In genomic region chr16:81096715-81097208, GRCh38 we compare ENCODE assay signal across 8 cellular contexts. TPM values are rescaled to one million over a fixed set of nuclear protein-coding genes. Genes with fewer than 3 reads are reported as not detected.
DNase-seq lines count a peak whose midpoint lies in the region; ATAC-seq and TF ChIP-seq lines count a peak whose summit lies in the region.

No MANE protein-coding gene starts in this region.

- TF ChIP-seq CTCF in Caco-2 (IDR thresholded peaks at IDR 0.05; ENCODE audit: insufficient read depth in 1 of 2, low read depth in 1 of 2, low read length in 1 of 2, severe bottlenecking in 1 of 2, unreplicated experiment in 1 of 2) = no peak
- no peak for TF ChIP-seq CTCF in OCI-LY1 (IDR thresholded peaks at IDR 0.05; ENCODE audit: low read length)
- TF ChIP-seq CTCF in ovary (IDR thresholded peaks at IDR 0.05) = no peak

- POLR2A ChIA-PET in Caco-2 (lab: Charles Lee) = interaction anchor here (1.0 kb wide), 1 partner anchor 20 kb away, joined by 3 read pairs; the partner anchor contains the start of gene C16orf46

- H3K4me3 Mint-ChIP-seq in Caco-2 (ENCODE audit: unreplicated experiment) = peak overlapping the region; percentile 73
- H3K4me3 Mint-ChIP-seq in effector memory CD8-positive, alpha-beta T cell = peak overlapping the region; percentile 50 to 73

- H3K36me3 ChIP-seq in Caco-2 (ENCODE audit: control insufficient read depth, insufficient read depth, low read length) (no peaks in the 10 kb centered on the region), OCI-LY1 (ENCODE audit: insufficient read depth, low read length) (no peaks in the 10 kb centered on the region), ovary (no peaks in the 10 kb centered on the region)

- 0 out of 2 replicates have a peak, but pooled peaks cover 3% of the 10 kb centered on the region for H3K4me1 ChIP-seq in Caco-2
- H3K4me1 ChIP-seq in OCI-LY1 (ENCODE audit: insufficient read depth, low read length, severe bottlenecking) = peaks cover 36% of the 10 kb centered on the region
- H3K4me1 ChIP-seq in ovary (ENCODE audit: insufficient read depth) = peaks cover 2% of the 10 kb centered on the region

- no peak for DNase-seq in Caco-2
- no peak for DNase-seq in effector memory CD8-positive, alpha-beta T cell
- peak in 2 of 5 donors; percentile 30 to 37 for DNase-seq in ovary
- DNase-seq in NCI-H1105 treated with DMSO at 0.1 percent for 48 hours (lab: John Stamatoyannopoulos, UW) = no peak
- DNase-seq in G401 (ENCODE audit: low spot score) = no peak
- no peak for DNase-seq in SK-N-DZ (ENCODE audit: low spot score)

- H3K27me3 Mint-ChIP-seq in Caco-2 (ENCODE audit: insufficient read depth, unreplicated experiment) = no peaks in the 10 kb centered on the region
- H3K27me3 Mint-ChIP-seq in effector memory CD8-positive, alpha-beta T cell = peaks cover 0 to under 1% of the 10 kb centered on the region in 2 donors

- in situ Hi-C loops in G401 (cut with HindIII; ENCODE audit: low sequenced_read_pairs) = no loop called here

- 46 to 50% (median 49%) methylated on average over 8 of the region's 8 CpGs for WGBS in ovary, 3 donors

- intact Hi-C loops in Caco-2 (cut with micrococcal nuclease; ENCODE audit: unreplicated experiment) = loop anchor here (1.0 to 10.0 kb wide), 6 partner anchors 20 to 218 kb away; partner anchors contain the start of genes ATMIN, CENPN and GAN
- intact Hi-C loops in ovary (cut with DNase I) = loop anchor here in 1 of 4 donors (10.0 kb wide), 1 partner anchor 98 kb away; no protein-coding TSS in a partner anchor

- H3K9me3 ChIP-seq in Caco-2 = no peaks in the 10 kb centered on the region
- H3K9me3 ChIP-seq in OCI-LY1 (ENCODE audit: low read length) = 0 out of 2 replicates have a peak, but pooled peaks cover 2% of the 10 kb centered on the region
- H3K9me3 ChIP-seq in ovary = no peaks in the 10 kb centered on the region

- no peak for ATAC-seq in effector memory CD8-positive, alpha-beta T cell (replicated peaks)
- no peak for ATAC-seq in GM19395 (IDR thresholded peaks at IDR 0.05; ENCODE audit: unreplicated experiment)

- CTCF ChIA-PET in Caco-2 (lab: Charles Lee) = interaction anchor here (0.5 kb wide), 1 partner anchor 98 kb away, joined by 8 read pairs; no protein-coding TSS in a partner anchor

- peaks cover 7% of the 10 kb centered on the region for H3K36me3 Mint-ChIP-seq in Caco-2 (ENCODE audit: insufficient read depth, unreplicated experiment)
- H3K36me3 Mint-ChIP-seq in effector memory CD8-positive, alpha-beta T cell (ENCODE audit: insufficient read depth) = peaks cover 8% of the 10 kb centered on the region

- peaks cover 15% of the 10 kb centered on the region; the same call in 1 of the 2 replicates for H3K79me2 ChIP-seq in OCI-LY1 (ENCODE audit: insufficient read depth, low read length)

- peak overlapping the region; percentile 2; the same call in 1 of the 2 replicates for H2AFZ ChIP-seq in OCI-LY1 (ENCODE audit: low read length)

- H3K9me3 Mint-ChIP-seq in Caco-2 (ENCODE audit: unreplicated experiment) = no peaks in the 10 kb centered on the region
- H3K9me3 Mint-ChIP-seq in effector memory CD8-positive, alpha-beta T cell = peaks cover 0 to 2% of the 10 kb centered on the region in 2 donors

- no TSS peak for BruUV-seq in Caco-2 (replicated peaks; lab: Mats Ljungman, UMichigan)

- TF ChIP-seq POLR2A in ovary (IDR thresholded peaks at IDR 0.05) = no peak

- no peaks in the 10 kb centered on the region for H3F3A ChIP-seq in OCI-LY1 (ENCODE audit: insufficient read depth, low read length)

- no peaks in the 10 kb centered on the region for H3K9me2 ChIP-seq in OCI-LY1 (ENCODE audit: low read depth, low read length)

- H3K4me1 Mint-ChIP-seq in Caco-2 (ENCODE audit: low read depth, unreplicated experiment) = peaks cover 7% of the 10 kb centered on the region
- H3K4me1 Mint-ChIP-seq in effector memory CD8-positive, alpha-beta T cell (ENCODE audit: low read depth in 2 of 2) = peaks cover 4 to 6% of the 10 kb centered on the region in 2 donors

- peak overlapping the region; percentile 60 for H3K4me2 ChIP-seq in OCI-LY1 (ENCODE audit: low read length)

- peak overlapping the region; percentile 74 for H3K27ac Mint-ChIP-seq in Caco-2 (ENCODE audit: unreplicated experiment)
- peak overlapping the region in 1 of 2 donors; percentile 73 for H3K27ac Mint-ChIP-seq in effector memory CD8-positive, alpha-beta T cell

- H3K9ac ChIP-seq in OCI-LY1 (ENCODE audit: low read length) = peak overlapping the region; percentile 6; the same call in 1 of the 2 replicates

- H3K4me3 ChIP-seq in Caco-2 (ENCODE audit: low read depth, low read length) (peak overlapping the region; percentile 27), OCI-LY1 (ENCODE audit: low read depth, low read length, poor library complexity, severe bottlenecking) (peak overlapping the region; percentile 48), ovary (peak overlapping the region; percentile 26)

- no peak for TF ChIP-seq EP300 in ovary (IDR thresholded peaks at IDR 0.05)

- H3K27me3 ChIP-seq in Caco-2 (replicated peaks; ENCODE audit: control insufficient read depth, insufficient read depth, low read length) (no peaks in the 10 kb centered on the region), OCI-LY1 (ENCODE audit: insufficient read depth, low read length) (no peaks in the 10 kb centered on the region), ovary (no peaks in the 10 kb centered on the region)

- H3K27ac ChIP-seq in OCI-LY1 (ENCODE audit: low read depth, low read length, poor library complexity, severe bottlenecking) (peak overlapping the region; percentile 3), ovary (peak overlapping the region in 1 of 2 donors; percentile 18)

- no peaks in the 10 kb centered on the region for H4K20me1 ChIP-seq in OCI-LY1 (ENCODE audit: insufficient read depth, low read length)

RNA-seq across cellular contexts. Expression of gene GCSH, which starts 0.6 kb away (rescaled TPM):
- total RNA-seq in Caco-2 (2022) = 105 and 115 TPM in 2 replicates
- 10 to 100 TPM; 13.7 to 45.0 (median 26.2) TPM for total RNA-seq in ovary
- 10 to 100 TPM; 24.6 to 38.6 TPM for polyA plus RNA-seq in ovary
- 122 and 128 TPM in 2 replicates for total RNA-seq in G401 (2014; rRNA removed; shearing (Covaris generic))
- polyA plus RNA-seq in SK-N-DZ (2014; cell fraction: cytosol; rRNA removed) = 118 and 123 TPM in 2 replicates
- polyA plus RNA-seq in SK-N-DZ (2014; cell fraction: nucleus; rRNA removed) = 85.3 and 115 TPM in 2 replicates

RNA-seq across cellular contexts. Expression of gene C16orf46, which starts 19.7 kb away (rescaled TPM):
- total RNA-seq in Caco-2 (2022) (0.70 and 0.95 TPM in 2 replicates), ovary (1 to 10 TPM in 4 of 7 donors, under 1 TPM in 2, not detected in 1; 0.36 to 3.8 (median 1.1) TPM)
- polyA plus RNA-seq in ovary = under 1 TPM; 0.37 to 0.44 TPM
- total RNA-seq in G401 (2014; rRNA removed; shearing (Covaris generic)) = 1.4 TPM in 1 of 2 replicates, not detected in the other
- 2.0 and 3.1 TPM in 2 replicates for polyA plus RNA-seq in SK-N-DZ (2014; cell fraction: cytosol; rRNA removed)
- polyA plus RNA-seq in SK-N-DZ (2014; cell fraction: nucleus; rRNA removed) = 1.9 and 3.3 TPM in 2 replicates
